ENCODE assay signal across 15 cellular contexts in genomic region chr6:106100755-106101154, GRCh38. TPM values are rescaled to one million over a fixed set of nuclear protein-coding genes. Genes with fewer than 3 reads are reported as not detected.
DNase-seq lines count a peak whose midpoint lies in the region; ATAC-seq and TF ChIP-seq lines count a peak whose summit lies in the region.
"Had no signal": no experiment of that assay in that cellular context is flagged by ENCODE, and none has a peak within 500 bp of the region (broad histone marks: within the 10 kb centered on the region; RNA-seq: fewer than 3 reads in every experiment).

No MANE protein-coding gene starts in this region.

- peaks cover 74% of the 10 kb centered on the region for H3K4me1 Mint-ChIP-seq in activated B cell treated with CpG ODN at 0.5 μM for 24 hours
- H3K4me1 Mint-ChIP-seq in stimulated activated memory B cell treated with anti-CD40 and anti-IgM and Interleukin-4, amounts not matched to agents 10 μg/mL and 1 μg/mL and 100 μg/mL, for 72 hours, result peaks cover 71% of the 10 kb centered on the region

- H3K9me3 Mint-ChIP-seq in activated B cell treated with CpG ODN at 0.5 μM for 24 hours, result no peaks in the 10 kb centered on the region
- no peaks in the 10 kb centered on the region for H3K9me3 Mint-ChIP-seq in stimulated activated memory B cell treated with anti-CD40 and anti-IgM and Interleukin-4, amounts not matched to agents 10 μg/mL and 1 μg/mL and 100 μg/mL, for 72 hours

- POLR2A ChIA-PET in activated B cell treated with CpG ODN at 0.5 μM for 24 hours (lab: Charles Lee), result interaction anchor here (3.5 to 4.7 kb wide), 2 partner anchors 16 to 107 kb away, joined by 32 to 41 read pairs; no protein-coding TSS in a partner anchor

- H3K4me3 Mint-ChIP-seq in activated B cell treated with CpG ODN at 0.5 μM for 24 hours, result peak overlapping the region; percentile 24
- no peak overlapping the region for H3K4me3 Mint-ChIP-seq in stimulated activated memory B cell treated with anti-CD40 and anti-IgM and Interleukin-4, amounts not matched to agents 10 μg/mL and 1 μg/mL and 100 μg/mL, for 72 hours

- ATAC-seq in activated B cell treated with CpG ODN at 0.5 μM for 24 hours (ENCODE audit: low read depth), result no peak
- ATAC-seq in stimulated activated memory B cell treated with anti-CD40 and anti-IgM and Interleukin-4, amounts not matched to agents 10 μg/mL and 1 μg/mL and 100 μg/mL, for 72 hours, result no peak
- ATAC-seq in GM21529 (IDR thresholded peaks at IDR 0.05; ENCODE audit: unreplicated experiment), result no peak
- ATAC-seq: foreskin keratinocyte had no signal

- H3K27ac Mint-ChIP-seq in activated B cell treated with CpG ODN at 0.5 μM for 24 hours, result no peak overlapping the region
- H3K27ac Mint-ChIP-seq in stimulated activated memory B cell treated with anti-CD40 and anti-IgM and Interleukin-4, amounts not matched to agents 10 μg/mL and 1 μg/mL and 100 μg/mL, for 72 hours, result peak overlapping the region; percentile 45

- H3K4me1 ChIP-seq in esophagus (ENCODE audit: control insufficient read depth in 2 of 2, insufficient read depth in 2 of 2, low read length in 1 of 2), result peaks cover 2% of the 10 kb centered on the region in 2 donors
- H3K4me1 ChIP-seq: prostate gland had no signal

- no peak for DNase-seq in activated B cell treated with CpG ODN at 0.5 μM for 24 hours
- DNase-seq in GDM1 (lab: John Stamatoyannopoulos, UW), result no peak
- no peak for DNase-seq in NCI-H748 treated with DMSO at 0.1 percent for 48 hours (lab: John Stamatoyannopoulos, UW)
- DNase-seq: activated CD8-positive, alpha-beta memory T cell treated with anti-CD3 and anti-CD28 coated beads for 24 hours; anterior cingulate cortex; NCI-H1694 treated with DMSO at 0.1 percent for 48 hours; NCI-H526 treated with DMSO at 0.1 percent for 48 hours; stimulated activated CD4-positive, alpha-beta T cell treated with anti-CD3 and anti-CD28 coated beads, Interleukin-1b, Interleukin-23, amount 100 ng/mL, for 48 hours had no signal

- H3K36me3 Mint-ChIP-seq in activated B cell treated with CpG ODN at 0.5 μM for 24 hours (ENCODE audit: low read depth), result peaks cover 27% of the 10 kb centered on the region
- H3K36me3 Mint-ChIP-seq in stimulated activated memory B cell treated with anti-CD40 and anti-IgM and Interleukin-4, amounts not matched to agents 10 μg/mL and 1 μg/mL and 100 μg/mL, for 72 hours, result peaks cover 19% of the 10 kb centered on the region

- peak overlapping the region; percentile 44 to 60 for H3K27ac ChIP-seq in esophagus (ENCODE audit: low read depth in 2 of 2, low read length in 1 of 2)
- H3K27ac ChIP-seq: C4-2B, prostate gland had no signal

- TF ChIP-seq POLR2A in GM19099 (IDR thresholded peaks at IDR 0.05; ENCODE audit: extremely low read depth, insufficient read length, low read depth), result peak; percentile 33

- 87 to 90% methylated on average over 9 of the region's 9 CpGs for WGBS in esophagus, 2 donors

- peaks cover 4 to 11% of the 10 kb centered on the region in 2 donors for H3K36me3 ChIP-seq in esophagus (ENCODE audit: control insufficient read depth in 2 of 2, insufficient read depth in 2 of 2, low read length in 1 of 2)
- H3K36me3 ChIP-seq: prostate gland had no signal

- CTCF ChIA-PET in activated B cell treated with CpG ODN at 0.5 μM for 24 hours (lab: Charles Lee), result interaction anchor here (1.0 kb wide), 1 partner anchor 122 kb away, joined by 3 read pairs; no protein-coding TSS in a partner anchor

- no peaks in the 10 kb centered on the region for H3K9me3 ChIP-seq in esophagus (ENCODE audit: control insufficient read depth in 2 of 2, insufficient read depth in 1 of 2, low read depth in 1 of 2, low read length in 1 of 2)
- H3K9me3 ChIP-seq: prostate gland had no signal

- no peaks in the 10 kb centered on the region for H3K27me3 ChIP-seq in esophagus (ENCODE audit: control insufficient read depth in 1 of 2, insufficient read depth in 2 of 2, low read length in 2 of 2)
- H3K27me3 ChIP-seq: foreskin keratinocyte had no signal

- H3K4me3 ChIP-seq in esophagus (ENCODE audit: low read depth in 1 of 2, low read length in 2 of 2), result peak overlapping the region; percentile 10 to 42
- H3K4me3 ChIP-seq: prostate gland had no signal

- intact Hi-C loops in activated B cell treated with CpG ODN at 0.5 μM for 24 hours (cut with micrococcal nuclease), result no loop called here

- no peaks in the 10 kb centered on the region for H3K27me3 Mint-ChIP-seq in activated B cell treated with CpG ODN at 0.5 μM for 24 hours
- H3K27me3 Mint-ChIP-seq in stimulated activated memory B cell treated with anti-CD40 and anti-IgM and Interleukin-4, amounts not matched to agents 10 μg/mL and 1 μg/mL and 100 μg/mL, for 72 hours, result no peaks in the 10 kb centered on the region

- no peak for TF ChIP-seq CTCF in activated B cell treated with CpG ODN at 0.5 μM for 24 hours (IDR thresholded peaks at IDR 0.05)

RNA-seq across cellular contexts. Expression of gene PRDM1, which starts 14.6 kb away (rescaled TPM):
- total RNA-seq in activated B cell treated with CpG ODN at 0.5 μM for 24 hours, result 16.3 and 16.4 TPM in 2 replicates
- 10 to 100 TPM; 29.7 to 37.6 TPM for polyA plus RNA-seq in esophagus
